ENCODE assay signal across 8 cellular contexts in the genomic region with DNA sequence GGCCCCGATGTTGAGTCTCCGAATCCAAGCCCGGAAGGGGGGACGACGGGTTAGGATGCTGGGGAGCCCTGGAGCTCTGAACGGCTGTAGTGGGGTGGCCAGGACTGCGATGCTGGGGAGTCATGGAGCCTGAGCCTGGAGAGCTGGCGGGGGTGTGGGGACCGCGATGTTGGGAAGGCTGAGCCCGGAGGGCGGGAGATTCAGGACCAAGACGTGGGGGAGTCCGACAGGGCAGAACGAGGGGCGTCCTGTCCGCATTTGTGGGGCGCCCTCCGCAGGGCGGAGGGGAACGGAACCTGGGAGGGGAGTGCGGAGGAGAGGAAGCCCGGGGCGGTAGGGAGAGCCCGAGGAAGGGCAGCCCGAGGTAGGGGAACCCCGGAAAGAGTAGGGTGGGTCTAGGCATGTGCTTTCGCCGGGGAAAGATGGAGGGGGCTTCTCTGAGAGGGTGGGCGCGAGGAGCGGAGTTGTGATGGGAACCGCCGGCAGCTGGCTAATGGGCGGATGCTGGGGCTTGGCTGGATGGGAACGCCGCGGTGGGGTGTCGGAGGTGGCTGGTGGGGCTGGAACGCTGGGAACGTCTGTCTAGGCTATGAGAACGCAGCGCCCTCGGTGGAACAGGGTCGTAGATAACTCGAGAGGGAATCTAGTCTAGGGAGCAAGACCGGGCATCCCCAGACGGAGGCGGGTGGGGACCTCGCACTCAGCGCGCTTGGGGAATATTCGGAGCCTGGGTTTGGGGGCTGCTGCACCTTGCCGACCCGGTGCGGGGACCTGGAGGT. TPM values are rescaled to one million over a fixed set of nuclear protein-coding genes. Genes with fewer than 3 reads are reported as not detected.
DNase-seq lines count a peak whose midpoint lies in the region; ATAC-seq and TF ChIP-seq lines count a peak whose summit lies in the region.

No MANE protein-coding gene starts in this region.

- H3K9me2 ChIP-seq in OCI-LY1 (ENCODE audit: low read depth, low read length): no peaks in the 10 kb centered on the region

- POLR2A ChIA-PET in AG04449 (lab: Yijun Ruan, JAX): interaction anchor here (1.3 to 1.4 kb wide), 3 partner anchors 8 to 77 kb away, joined by 3 to 15 read pairs (median 4); no protein-coding TSS in a partner anchor

- peak overlapping the region; percentile 99 for H3K9ac ChIP-seq in OCI-LY1 (ENCODE audit: low read length)

- H3K4me2 ChIP-seq in OCI-LY1 (ENCODE audit: low read length): peak overlapping the region; percentile 84

- peaks cover 2% of the 10 kb centered on the region for H3K36me3 Mint-ChIP-seq in activated naive CD4-positive, alpha-beta T cell treated with anti-CD3 and anti-CD28 coated beads, Interleukin-2, amount 50 U/mL, for 24 hours
- H3K36me3 Mint-ChIP-seq in progenitor cell of endocrine pancreas (ENCODE audit: insufficient read depth): peaks cover 1% of the 10 kb centered on the region

- H3K9me3 ChIP-seq in OCI-LY1 (ENCODE audit: low read length) (no peaks in the 10 kb centered on the region), left ventricle myocardium inferior (replicated peaks) (no peaks in the 10 kb centered on the region)

- TF ChIP-seq CTCF in AG04449 (IDR thresholded peaks at IDR 0.05; ENCODE audit: insufficient read depth, low read length, missing control alignments): peak; percentile 12
- peak; percentile 42 for TF ChIP-seq CTCF in OCI-LY1 (IDR thresholded peaks at IDR 0.05; ENCODE audit: low read length)
- no peak for TF ChIP-seq CTCF in left ventricle myocardium inferior (IDR thresholded peaks at IDR 0.05; ENCODE audit: borderline replicate concordance)
- TF ChIP-seq CTCF in progenitor cell of endocrine pancreas (IDR thresholded peaks at IDR 0.05; ENCODE audit: unreplicated experiment): no peak

- intact Hi-C loops in left ventricle myocardium inferior (cut with micrococcal nuclease): no loop called here

- H3K9me3 Mint-ChIP-seq in activated naive CD4-positive, alpha-beta T cell treated with anti-CD3 and anti-CD28 coated beads, Interleukin-2, amount 50 U/mL, for 24 hours: no peaks in the 10 kb centered on the region
- H3K9me3 Mint-ChIP-seq in progenitor cell of endocrine pancreas (ENCODE audit: low read depth): no peaks in the 10 kb centered on the region

- H3K36me3 ChIP-seq in OCI-LY1 (ENCODE audit: insufficient read depth, low read length): peaks cover 9% of the 10 kb centered on the region; the same call in 1 of the 2 replicates
- H3K36me3 ChIP-seq in left ventricle myocardium inferior: peaks cover 3% of the 10 kb centered on the region

- H3K27ac Mint-ChIP-seq in activated naive CD4-positive, alpha-beta T cell treated with anti-CD3 and anti-CD28 coated beads, Interleukin-2, amount 50 U/mL, for 24 hours: peak overlapping the region; percentile 96
- peak overlapping the region; percentile 80 for H3K27ac Mint-ChIP-seq in progenitor cell of endocrine pancreas

- ATAC-seq in GM18502 (IDR thresholded peaks at IDR 0.05; ENCODE audit: poor library complexity, unreplicated experiment) (peak; percentile 55), HG02973 (IDR thresholded peaks at IDR 0.05; ENCODE audit: unreplicated experiment) (peak; percentile 39)

- CTCF ChIA-PET in AG04449 (lab: Yijun Ruan, JAX): interaction anchor here (0.9 to 3.9 kb wide), 9 partner anchors 8 to 290 kb away, joined by 3 to 25 read pairs (median 4); a partner anchor contains a TSS

- H3F3A ChIP-seq in OCI-LY1 (ENCODE audit: insufficient read depth, low read length): no peaks in the 10 kb centered on the region

- H3K27me3 ChIP-seq in OCI-LY1 (ENCODE audit: insufficient read depth, low read length) (no peaks in the 10 kb centered on the region), left ventricle myocardium inferior (ENCODE audit: low read depth) (no peaks in the 10 kb centered on the region)

- H4K20me1 ChIP-seq in OCI-LY1 (ENCODE audit: insufficient read depth, low read length): no peaks in the 10 kb centered on the region

- H3K79me2 ChIP-seq in OCI-LY1 (ENCODE audit: insufficient read depth, low read length): 0 out of 2 replicates have a peak, but pooled peaks cover 19% of the 10 kb centered on the region

- H3K4me1 Mint-ChIP-seq in activated naive CD4-positive, alpha-beta T cell treated with anti-CD3 and anti-CD28 coated beads, Interleukin-2, amount 50 U/mL, for 24 hours: peaks cover 51% of the 10 kb centered on the region
- H3K4me1 Mint-ChIP-seq in progenitor cell of endocrine pancreas (ENCODE audit: low read depth): peaks cover 15% of the 10 kb centered on the region

- peak overlapping the region; percentile 95 for H3K4me3 Mint-ChIP-seq in activated naive CD4-positive, alpha-beta T cell treated with anti-CD3 and anti-CD28 coated beads, Interleukin-2, amount 50 U/mL, for 24 hours
- peak overlapping the region; percentile 91 for H3K4me3 Mint-ChIP-seq in progenitor cell of endocrine pancreas (ENCODE audit: low read depth)

- peak overlapping the region; percentile 78 for H3K4me3 ChIP-seq in AG04449 (ENCODE audit: low read depth, low read length)
- peak overlapping the region; percentile 100 for H3K4me3 ChIP-seq in OCI-LY1 (ENCODE audit: low read depth, low read length, poor library complexity, severe bottlenecking)
- H3K4me3 ChIP-seq in left ventricle myocardium inferior: peak overlapping the region; percentile 82

- H3K27me3 Mint-ChIP-seq in activated naive CD4-positive, alpha-beta T cell treated with anti-CD3 and anti-CD28 coated beads, Interleukin-2, amount 50 U/mL, for 24 hours: no peaks in the 10 kb centered on the region
- peaks cover 20% of the 10 kb centered on the region for H3K27me3 Mint-ChIP-seq in progenitor cell of endocrine pancreas

- peaks cover 51% of the 10 kb centered on the region for H3K4me1 ChIP-seq in OCI-LY1 (ENCODE audit: insufficient read depth, low read length, severe bottlenecking)
- H3K4me1 ChIP-seq in left ventricle myocardium inferior: peaks cover 24% of the 10 kb centered on the region

- H2AFZ ChIP-seq in OCI-LY1 (ENCODE audit: low read length): 0 out of 2 replicates have a peak overlapping the region, but pooled peaks have one; percentile 52

- DNase-seq in AG04449 (ENCODE audit: low read depth, low spot score) (no peak), left ventricle myocardium inferior (peak; percentile 21), progenitor cell of endocrine pancreas (ENCODE audit: low spot score, unreplicated experiment) (peak; percentile 13), NCI-H226 (no peak)

- H3K27ac ChIP-seq in OCI-LY1 (ENCODE audit: low read depth, low read length, poor library complexity, severe bottlenecking) (peak overlapping the region; percentile 47), left ventricle myocardium inferior (replicated peaks) (peak overlapping the region; percentile 77)

RNA-seq across cellular contexts. Expression of a gene that starts 0.7 kb away (rescaled TPM):
- 2.0 TPM for total RNA-seq in left ventricle myocardium inferior
- 13.9 and 15.2 TPM in 2 replicates for total RNA-seq in progenitor cell of endocrine pancreas

RNA-seq across cellular contexts. Expression of a gene that starts 57.5 kb away (rescaled TPM):
- total RNA-seq in left ventricle myocardium inferior (5.7 TPM), progenitor cell of endocrine pancreas (36.0 and 43.6 TPM in 2 replicates)

Comparison
In these comparisons a context has a peak if more than half of its experiments do, and no peak if none do; other contexts are left out.
1. DNase-seq: peak in left ventricle myocardium inferior (single experiment) and progenitor cell of endocrine pancreas (single experiment); none in AG04449 (single experiment) and NCI-H226 (single experiment).
2. CTCF ChIP-seq: peak in AG04449 (single experiment) and OCI-LY1 (single experiment); none in left ventricle myocardium inferior (single experiment) and progenitor cell of endocrine pancreas (single experiment).
3. Peak in every context shown above with its lines, with median percentiles within 50 percentile points of each other: H3K4me3 ChIP-seq.